1 cellular context compared by ENCODE assay signal in the genomic region with DNA sequence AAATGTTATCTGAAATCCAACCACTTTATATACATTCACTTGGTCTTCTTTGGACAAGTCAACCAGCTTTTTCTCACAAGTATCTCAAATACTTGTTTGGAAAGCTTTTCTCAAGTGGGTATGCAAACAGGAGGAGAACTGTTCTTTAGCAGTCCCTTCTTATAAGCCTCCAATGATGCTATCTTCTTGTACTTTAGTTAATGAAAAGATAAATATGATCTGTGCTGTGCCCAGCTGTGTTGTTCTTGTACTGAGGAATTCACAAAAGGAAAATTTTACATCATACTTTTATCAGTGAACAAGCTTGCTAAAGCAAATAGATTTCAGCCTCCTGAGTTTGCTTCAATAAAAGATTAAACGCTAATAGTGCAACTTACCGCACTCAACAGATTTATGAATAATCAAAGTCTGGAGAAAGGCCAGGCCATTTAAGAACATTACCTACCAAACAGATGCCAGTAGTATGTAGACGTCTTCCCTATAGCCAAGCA.
TF ChIP-seq lines count a peak whose summit lies in the region.

No MANE protein-coding gene starts in this region.

TF ChIP-seq in HEK293, 187 proteins besides CTCF, POLR2A, EP300 and RAD21 (continued from another document):
- TF ChIP-seq ZBTB11 (tag by site-specific recombination; conservative IDR thresholded peaks at IDR 0.05; ENCODE audit: low read depth) (no peak), ZNF626 (tag by site-specific recombination; IDR thresholded peaks at IDR 0.05) (no peak), ZNF138 (tag by site-specific recombination; IDR thresholded peaks at IDR 0.05; ENCODE audit: borderline replicate concordance) (no peak), ZBTB7A (tag by site-specific recombination; IDR thresholded peaks at IDR 0.05; ENCODE audit: low read depth) (no peak), ZNF645 (tag by site-specific recombination; IDR thresholded peaks at IDR 0.05) (no peak), AEBP2 (tag by site-specific recombination; IDR thresholded peaks at IDR 0.05; ENCODE audit: borderline replicate concordance) (no peak), ZNF366 (tag by site-specific recombination; conservative IDR thresholded peaks at IDR 0.05) (0 out of 2 replicates have a peak, but pooled peaks have one; percentile 10), TSHZ1 (tag by site-specific recombination; IDR thresholded peaks at IDR 0.05; ENCODE audit: borderline replicate concordance) (no peak), PRDM6 (tag by site-specific recombination; IDR thresholded peaks at IDR 0.05) (peak; percentile 95), ZBTB17 (tag by site-specific recombination; IDR thresholded peaks at IDR 0.05) (peak; percentile 59), SP2 (tag by site-specific recombination; IDR thresholded peaks at IDR 0.05) (no peak), BCL11B (tag by site-specific recombination; IDR thresholded peaks at IDR 0.05; ENCODE audit: low read depth) (no peak), ZNF175 (tag by site-specific recombination; IDR thresholded peaks at IDR 0.05) (no peak), YY1 (tag by site-specific recombination; IDR thresholded peaks at IDR 0.05) (no peak), ZNF155 (tag by site-specific recombination; IDR thresholded peaks at IDR 0.05) (no peak), ZNF16 (tag by site-specific recombination; IDR thresholded peaks at IDR 0.05; ENCODE audit: low read depth) (no peak), ZBTB21 (tag by site-specific recombination; IDR thresholded peaks at IDR 0.05) (0 out of 2 replicates have a peak, but pooled peaks have one; percentile 12), ZNF248 (tag by site-specific recombination; IDR thresholded peaks at IDR 0.05) (no peak), ZNF140 (tag by site-specific recombination; IDR thresholded peaks at IDR 0.05) (no peak), KLF8 (tag by site-specific recombination; IDR thresholded peaks at IDR 0.05) (no peak), SP7 (tag by site-specific recombination; IDR thresholded peaks at IDR 0.05) (no peak), ZNF544 (tag by site-specific recombination; IDR thresholded peaks at IDR 0.05) (no peak), ZNF596 (tag by site-specific recombination; IDR thresholded peaks at IDR 0.05) (no peak), ZNF792 (tag by site-specific recombination; IDR thresholded peaks at IDR 0.05) (no peak), ZNF426 (tag by site-specific recombination; IDR thresholded peaks at IDR 0.05) (no peak), KLF1 (tag by site-specific recombination; IDR thresholded peaks at IDR 0.05) (no peak), SCRT1 (tag by site-specific recombination; IDR thresholded peaks at IDR 0.05; ENCODE audit: borderline replicate concordance) (no peak), REPIN1 (tag by site-specific recombination; IDR thresholded peaks at IDR 0.05; ENCODE audit: low read depth) (no peak), ZNF416 (tag by site-specific recombination; IDR thresholded peaks at IDR 0.05) (no peak), ZNF585B (tag by site-specific recombination; IDR thresholded peaks at IDR 0.05) (no peak), ZBTB48 (tag by site-specific recombination; IDR thresholded peaks at IDR 0.05) (no peak), ZNF146 (tag by site-specific recombination; IDR thresholded peaks at IDR 0.05) (no peak), ZNF19 (tag by site-specific recombination; IDR thresholded peaks at IDR 0.05; ENCODE audit: low read depth) (no peak), ZNF658 (tag by site-specific recombination; IDR thresholded peaks at IDR 0.05) (no peak), HOXC10 (CRISPR knock-in tag; IDR thresholded peaks at IDR 0.05) (no peak), GLI4 (tag by site-specific recombination; IDR thresholded peaks at IDR 0.05) (no peak), ZNF621 (tag by site-specific recombination; IDR thresholded peaks at IDR 0.05) (no peak), ZNF132 (tag by site-specific recombination; IDR thresholded peaks at IDR 0.05; ENCODE audit: borderline replicate concordance) (no peak)
- TF ChIP-seq, protein P1, sequence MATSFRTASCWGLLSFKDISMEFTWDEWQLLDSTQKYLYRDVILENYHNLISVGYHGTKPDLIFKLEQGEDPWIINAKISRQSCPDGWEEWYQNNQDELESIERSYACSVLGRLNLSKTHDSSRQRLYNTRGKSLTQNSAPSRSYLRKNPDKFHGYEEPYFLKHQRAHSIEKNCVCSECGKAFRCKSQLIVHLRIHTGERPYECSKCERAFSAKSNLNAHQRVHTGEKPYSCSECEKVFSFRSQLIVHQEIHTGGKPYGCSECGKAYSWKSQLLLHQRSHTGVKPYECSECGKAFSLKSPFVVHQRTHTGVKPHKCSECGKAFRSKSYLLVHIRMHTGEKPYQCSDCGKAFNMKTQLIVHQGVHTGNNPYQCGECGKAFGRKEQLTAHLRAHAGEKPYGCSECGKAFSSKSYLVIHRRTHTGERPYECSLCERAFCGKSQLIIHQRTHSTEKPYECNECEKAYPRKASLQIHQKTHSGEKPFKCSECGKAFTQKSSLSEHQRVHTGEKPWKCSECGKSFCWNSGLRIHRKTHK (tag by site-specific recombination; IDR thresholded peaks at IDR 0.05), result no peak
- TF ChIP-seq, protein P2, sequence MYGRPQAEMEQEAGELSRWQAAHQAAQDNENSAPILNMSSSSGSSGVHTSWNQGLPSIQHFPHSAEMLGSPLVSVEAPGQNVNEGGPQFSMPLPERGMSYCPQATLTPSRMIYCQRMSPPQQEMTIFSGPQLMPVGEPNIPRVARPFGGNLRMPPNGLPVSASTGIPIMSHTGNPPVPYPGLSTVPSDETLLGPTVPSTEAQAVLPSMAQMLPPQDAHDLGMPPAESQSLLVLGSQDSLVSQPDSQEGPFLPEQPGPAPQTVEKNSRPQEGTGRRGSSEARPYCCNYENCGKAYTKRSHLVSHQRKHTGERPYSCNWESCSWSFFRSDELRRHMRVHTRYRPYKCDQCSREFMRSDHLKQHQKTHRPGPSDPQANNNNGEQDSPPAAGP (tag by site-specific recombination; IDR thresholded peaks at IDR 0.05), result no peak
- TF ChIP-seq, protein P3, sequence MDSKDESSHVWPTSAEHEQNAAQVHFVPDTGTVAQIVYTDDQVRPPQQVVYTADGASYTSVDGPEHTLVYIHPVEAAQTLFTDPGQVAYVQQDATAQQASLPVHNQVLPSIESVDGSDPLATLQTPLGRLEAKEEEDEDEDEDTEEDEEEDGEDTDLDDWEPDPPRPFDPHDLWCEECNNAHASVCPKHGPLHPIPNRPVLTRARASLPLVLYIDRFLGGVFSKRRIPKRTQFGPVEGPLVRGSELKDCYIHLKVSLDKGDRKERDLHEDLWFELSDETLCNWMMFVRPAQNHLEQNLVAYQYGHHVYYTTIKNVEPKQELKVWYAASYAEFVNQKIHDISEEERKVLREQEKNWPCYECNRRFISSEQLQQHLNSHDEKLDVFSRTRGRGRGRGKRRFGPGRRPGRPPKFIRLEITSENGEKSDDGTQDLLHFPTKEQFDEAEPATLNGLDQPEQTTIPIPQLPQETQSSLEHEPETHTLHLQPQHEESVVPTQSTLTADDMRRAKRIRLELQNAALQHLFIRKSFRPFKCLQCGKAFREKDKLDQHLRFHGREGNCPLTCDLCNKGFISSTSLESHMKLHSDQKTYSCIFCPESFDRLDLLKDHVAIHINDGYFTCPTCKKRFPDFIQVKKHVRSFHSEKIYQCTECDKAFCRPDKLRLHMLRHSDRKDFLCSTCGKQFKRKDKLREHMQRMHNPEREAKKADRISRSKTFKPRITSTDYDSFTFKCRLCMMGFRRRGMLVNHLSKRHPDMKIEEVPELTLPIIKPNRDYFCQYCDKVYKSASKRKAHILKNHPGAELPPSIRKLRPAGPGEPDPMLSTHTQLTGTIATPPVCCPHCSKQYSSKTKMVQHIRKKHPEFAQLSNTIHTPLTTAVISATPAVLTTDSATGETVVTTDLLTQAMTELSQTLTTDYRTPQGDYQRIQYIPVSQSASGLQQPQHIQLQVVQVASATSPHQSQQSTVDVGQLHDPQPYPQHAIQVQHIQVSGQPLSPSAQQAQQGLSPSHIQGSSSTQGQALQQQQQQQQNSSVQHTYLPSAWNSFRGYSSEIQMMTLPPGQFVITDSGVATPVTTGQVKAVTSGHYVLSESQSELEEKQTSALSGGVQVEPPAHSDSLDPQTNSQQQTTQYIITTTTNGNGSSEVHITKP (tag by site-specific recombination; IDR thresholded peaks at IDR 0.05), result no peak
